ENCODE assay signal across 12 cellular contexts in the genomic region with DNA sequence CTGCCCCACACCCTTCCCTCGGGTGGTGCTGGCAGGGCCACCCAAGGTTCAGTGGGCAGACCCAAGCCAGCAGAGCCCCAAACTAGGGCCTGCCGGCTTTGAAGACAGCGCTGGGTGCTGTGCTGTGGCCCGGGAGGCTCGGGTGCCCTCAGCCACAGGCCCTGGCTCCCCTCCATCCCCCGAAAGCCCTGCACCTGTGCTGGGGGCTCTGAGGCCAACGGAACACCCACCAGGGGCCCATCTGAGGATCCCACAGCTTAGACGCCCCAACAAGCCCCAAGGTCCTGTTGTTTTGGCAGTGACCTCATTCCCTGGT. TPM values are rescaled to one million over a fixed set of nuclear protein-coding genes. Genes with fewer than 3 reads are reported as not detected.
A peak's percentile ranks its signal among the peaks of the same experiment; 100 is the strongest.
DNase-seq lines count a peak whose midpoint lies in the region; ATAC-seq and TF ChIP-seq lines count a peak whose summit lies in the region.
"Had no signal": no experiment of that assay in that cellular context is flagged by ENCODE, and none has a peak within 500 bp of the region (broad histone marks: within the 10 kb centered on the region; RNA-seq: fewer than 3 reads in every experiment).

No MANE protein-coding gene starts in this region.

- H3K9me3 Mint-ChIP-seq in activated naive CD8-positive, alpha-beta T cell (ENCODE audit: low read depth) = no peaks in the 10 kb centered on the region
- H3K9me3 Mint-ChIP-seq: HFFc6, neural progenitor cell had no signal

- peak overlapping the region; percentile 93 for H3K27ac Mint-ChIP-seq in activated naive CD8-positive, alpha-beta T cell
- H3K27ac Mint-ChIP-seq: HFFc6, neural progenitor cell had no signal

- TF ChIP-seq CTCF in left ventricle myocardium inferior (IDR thresholded peaks at IDR 0.05; ENCODE audit: borderline replicate concordance) = no peak
- TF ChIP-seq CTCF in heart right ventricle (IDR thresholded peaks at IDR 0.05) = no peak
- no peak for TF ChIP-seq CTCF in lower lobe of right lung (IDR thresholded peaks at IDR 0.05)

- H3K36me3 ChIP-seq in left ventricle myocardium inferior (no peaks in the 10 kb centered on the region), heart right ventricle (peaks cover 0 to 23% (median 0%) of the 10 kb centered on the region in 9 donors), lower lobe of right lung (no peaks in the 10 kb centered on the region)
- H3K36me3 ChIP-seq: neural progenitor cell had no signal

- H3K4me3 ChIP-seq in left ventricle myocardium inferior (no peak overlapping the region), heart right ventricle (peak overlapping the region in 1 of 10 donors; percentile 38), lower lobe of right lung (peak overlapping the region; percentile 27)
- H3K4me3 ChIP-seq: neural progenitor cell had no signal

- H3K4me1 ChIP-seq in left ventricle myocardium inferior = peaks cover 24% of the 10 kb centered on the region
- peaks cover 0 to 94% (median 12%) of the 10 kb centered on the region in 9 donors for H3K4me1 ChIP-seq in heart right ventricle
- peaks cover 80% of the 10 kb centered on the region for H3K4me1 ChIP-seq in lower lobe of right lung

- H3K27me3 ChIP-seq in left ventricle myocardium inferior (ENCODE audit: low read depth) = peaks cover 4% of the 10 kb centered on the region
- H3K27me3 ChIP-seq in heart right ventricle = no peaks in the 10 kb centered on the region
- no peaks in the 10 kb centered on the region for H3K27me3 ChIP-seq in lower lobe of right lung (ENCODE audit: low read depth)

- H3K4me1 Mint-ChIP-seq in activated naive CD8-positive, alpha-beta T cell (ENCODE audit: low read depth) = peaks cover 75% of the 10 kb centered on the region

- WGBS in heart right ventricle, 2 donors = 83 to 84% methylated on average over 8 of the region's 8 CpGs

- H3K4me3 Mint-ChIP-seq in activated naive CD8-positive, alpha-beta T cell = peak overlapping the region; percentile 80
- H3K4me3 Mint-ChIP-seq: HFFc6, neural progenitor cell had no signal

- H3K27ac ChIP-seq in left ventricle myocardium inferior (replicated peaks) (peak overlapping the region; percentile 51), heart right ventricle (peak overlapping the region in 4 of 10 donors; percentile 1 to 92 (median 26)), lower lobe of right lung (peak overlapping the region; percentile 65)
- H3K27ac ChIP-seq: neural progenitor cell had no signal

- peaks cover 3% of the 10 kb centered on the region for H3K36me3 Mint-ChIP-seq in activated naive CD8-positive, alpha-beta T cell
- H3K36me3 Mint-ChIP-seq: neural progenitor cell had no signal

- intact Hi-C loops in left ventricle myocardium inferior (cut with micrococcal nuclease) (no loop called here), heart right ventricle (cut with DNase I) (no loop called here), lower lobe of right lung (cut with DNase I) (no loop called here)

- DNase-seq in left ventricle myocardium inferior (no peak), heart right ventricle (no peak), lower lobe of right lung (no peak), HCEC 1CT (no peak), NCI-H1694 treated with DMSO at 0.1 percent for 48 hours (lab: John Stamatoyannopoulos, UW) (no peak), epidermal melanocyte (ENCODE audit: insufficient read length, low spot score) (no peak)
- DNase-seq: activated CD4-positive, alpha-beta T cell treated with anti-CD3 and anti-CD28 coated beads for 1 hour; HFFc6; NCI-H2227 treated with DMSO at 0.1 percent for 48 hours had no signal

- H3K9me3 ChIP-seq in left ventricle myocardium inferior (replicated peaks) (no peaks in the 10 kb centered on the region), heart right ventricle (no peaks in the 10 kb centered on the region), lower lobe of right lung (no peaks in the 10 kb centered on the region)

- ATAC-seq in heart right ventricle = no peak
- peak in 1 of 2 donors; percentile 16 for ATAC-seq in lower lobe of right lung
- ATAC-seq in HG02885 (IDR thresholded peaks at IDR 0.05; ENCODE audit: poor library complexity, unreplicated experiment) = no peak

- H3K27me3 Mint-ChIP-seq in activated naive CD8-positive, alpha-beta T cell = no peaks in the 10 kb centered on the region

RNA-seq across cellular contexts. Expression of a gene that starts 8.6 kb away (rescaled TPM):
- total RNA-seq in left ventricle myocardium inferior (18.6 TPM), heart right ventricle (100 to 1,000 TPM in 1 of 10 donors, 10 to 100 TPM in 5, 1 to 10 TPM in 4; 5.1 to 151 (median 10.3) TPM), lower lobe of right lung (468 TPM)
- polyA plus RNA-seq in heart right ventricle = 10 to 100 TPM; 12.4 to 12.7 TPM

RNA-seq across cellular contexts. Expression of a gene that starts 27.7 kb away (rescaled TPM):
- total RNA-seq in left ventricle myocardium inferior (70.7 TPM), heart right ventricle (10 to 100 TPM; 42.4 to 67.2 (median 52.6) TPM), lower lobe of right lung (15.7 TPM)
- 10 to 100 TPM; 68.1 to 83.6 TPM for polyA plus RNA-seq in heart right ventricle

RNA-seq across cellular contexts. Expression of a gene that starts 38.6 kb away (rescaled TPM):
- total RNA-seq in left ventricle myocardium inferior (171 TPM), heart right ventricle (100 to 1,000 TPM; 109 to 188 (median 148) TPM), lower lobe of right lung (209 TPM)
- 100 to 1,000 TPM; 122 to 172 TPM for polyA plus RNA-seq in heart right ventricle
